Comparison of ENCODE assay signal across 26 cellular contexts in genomic region chr9:96172797-96173196, GRCh38.
"Had no signal": no experiment of that assay in that cellular context is flagged by ENCODE, and none has a peak within 500 bp of the region (broad histone marks: within the 10 kb centered on the region; RNA-seq: fewer than 3 reads in every experiment).

No MANE protein-coding gene starts in this region.

- H3K4me3 ChIP-seq: hepatocyte, left ventricle myocardium inferior, lung, neural progenitor cell, ovary, prostate gland, skin epidermis, spleen, tibial nerve, upper lobe of right lung, uterus had no signal

- H3K4me1 ChIP-seq: spleen, upper lobe of right lung, uterus had no signal

- DNase-seq: islet precursor cell; left ventricle myocardium inferior; mesendoderm; naive B cell; natural killer cell; nephron progenitor cell; ovary; posterior cingulate gyrus; retina; right cardiac atrium; spleen; stimulated activated CD4-positive, alpha-beta T cell treated with anti-CD3 and anti-CD28 coated beads, Interleukin-4, amount 100 ng/mL, for 4 hours; stimulated activated CD8-positive, alpha-beta memory T cell treated with anti-CD3 and anti-CD28 coated beads, Interleukin-4, amount 100 ng/mL, for 48 hours; stimulated activated naive CD4-positive, alpha-beta T cell treated with Interleukin-2 at 50 U/mL for 16 hours; stimulated activated naive CD8-positive, alpha-beta T cell treated with anti-CD3 and anti-CD28 coated beads, Interleukin-15, amount 100 ng/mL, for 72 hours; substantia nigra; upper lobe of right lung; uterus had no signal

- ATAC-seq: natural killer cell; right cardiac atrium; sciatic nerve; stimulated activated memory B cell treated with anti-CD40 and anti-IgM and Interleukin-4, amounts not matched to agents 10 μg/mL and 1 μg/mL and 100 μg/mL, for 72 hours; stimulated activated naive CD8-positive, alpha-beta T cell treated with anti-CD3 and anti-CD28 coated beads, Interleukin-15, amount 100 ng/mL, for 72 hours; upper lobe of right lung had no signal

- H3K27me3 ChIP-seq: hepatocyte, ovary, tibial nerve, upper lobe of right lung, uterus had no signal

- H3K9me3 ChIP-seq: left ventricle myocardium inferior, ovary, prostate gland, spleen, tibial nerve, upper lobe of right lung, uterus had no signal

- H3K4me2 ChIP-seq: hepatocyte, neural progenitor cell had no signal

- H3K36me3 ChIP-seq: left ventricle myocardium inferior, neural progenitor cell, ovary, prostate gland, spleen, tibial nerve, upper lobe of right lung, uterus had no signal

- H3K27ac ChIP-seq: left ventricle myocardium inferior, neural progenitor cell, ovary, prostate gland, spleen, tibial nerve, upper lobe of right lung, uterus had no signal
